Comparison of ENCODE assay signal across 8 cellular contexts in the genomic region with DNA sequence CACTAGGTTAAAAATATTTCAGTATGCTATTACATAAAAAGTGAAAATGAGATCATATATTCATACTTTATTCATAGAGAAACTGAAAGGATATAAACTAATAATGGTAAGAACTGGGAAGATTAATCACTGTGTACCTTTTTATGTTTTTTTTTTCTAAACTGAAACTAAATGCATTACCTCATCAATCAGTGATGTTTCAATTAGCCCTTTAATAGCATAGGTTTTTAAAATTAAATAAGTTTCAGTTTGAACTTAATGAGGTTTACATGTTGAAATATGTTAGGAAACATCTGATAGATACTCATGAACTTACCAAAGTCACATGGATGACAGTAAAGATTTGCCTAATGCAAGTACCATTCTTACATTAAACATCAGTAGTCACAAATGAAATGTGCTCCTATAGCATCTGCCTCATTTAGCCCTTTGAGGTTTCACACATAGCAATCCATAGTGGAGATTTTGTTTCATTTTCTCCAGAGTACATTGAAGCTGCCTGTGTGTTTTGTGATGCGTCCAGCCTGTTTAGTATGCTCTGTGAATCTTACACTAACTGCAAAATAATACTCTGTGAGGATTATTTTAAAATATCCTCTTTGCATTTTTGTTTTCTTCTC. TPM values are rescaled to one million over a fixed set of nuclear protein-coding genes. Genes with fewer than 3 reads are reported as not detected.
DNase-seq lines count a peak whose midpoint lies in the region; ATAC-seq and TF ChIP-seq lines count a peak whose summit lies in the region.

No MANE protein-coding gene starts in this region.

- TF ChIP-seq POLR2A in body of pancreas (IDR thresholded peaks at IDR 0.05): no peak

- no peak overlapping the region for H3K27ac Mint-ChIP-seq in endodermal cell

- TF ChIP-seq CTCF in body of pancreas (IDR thresholded peaks at IDR 0.05) (no peak), endodermal cell (conservative IDR thresholded peaks at IDR 0.05) (no peak), colonic mucosa (IDR thresholded peaks at IDR 0.05) (no peak)

- no peak overlapping the region for H3K9ac ChIP-seq in endodermal cell (ENCODE audit: extremely low read depth, low read length, poor library complexity, severe bottlenecking)
- no peak overlapping the region for H3K9ac ChIP-seq in colonic mucosa (ENCODE audit: low read depth in 2 of 2, low read length in 2 of 2)

- no peaks in the 10 kb centered on the region for H3K27me3 Mint-ChIP-seq in endodermal cell (ENCODE audit: insufficient read depth)

- H3K36me3 ChIP-seq in body of pancreas (replicated peaks in 1 of 2; ENCODE audit: insufficient read depth in 1 of 2, low read depth in 2 of 2): no peaks in the 10 kb centered on the region
- no peaks in the 10 kb centered on the region for H3K36me3 ChIP-seq in endodermal cell (ENCODE audit: control insufficient read depth, insufficient read depth, low read length)
- H3K36me3 ChIP-seq in colonic mucosa: no peaks in the 10 kb centered on the region

- H3K9me3 ChIP-seq in body of pancreas: no peaks in the 10 kb centered on the region
- H3K9me3 ChIP-seq in endodermal cell (ENCODE audit: control insufficient read depth, low read length): no peaks in the 10 kb centered on the region
- no peaks in the 10 kb centered on the region for H3K9me3 ChIP-seq in colonic mucosa

- ATAC-seq in GM18870 (IDR thresholded peaks at IDR 0.05; ENCODE audit: unreplicated experiment) (peak; percentile 42), HG03066 (IDR thresholded peaks at IDR 0.05; ENCODE audit: low read depth, unreplicated experiment) (peak; percentile 37), body of pancreas (peak; percentile 24), sciatic nerve (peak; percentile 26)

- H3K4me1 ChIP-seq in body of pancreas (peaks cover 18% of the 10 kb centered on the region), endodermal cell (ENCODE audit: control insufficient read depth, insufficient read depth, low read length) (no peaks in the 10 kb centered on the region), colonic mucosa (no peaks in the 10 kb centered on the region)

- H3K4me3 Mint-ChIP-seq in endodermal cell: no peak overlapping the region

- WGBS in body of pancreas, 2 donors: 53 to 92% methylated on average over 1 of the region's 1 CpG
- 100% methylated on average over 1 of the region's 1 CpG; no CpG with 5 or more reads in 1 of the 2 experiments for WGBS in endodermal cell (ENCODE audit: insufficient coverage in 1 of 2, insufficient read length in 1 of 2), 2 experiments

- H3K36me3 Mint-ChIP-seq in endodermal cell (ENCODE audit: low read depth): peaks cover 1% of the 10 kb centered on the region

- H3K9me3 Mint-ChIP-seq in endodermal cell: no peaks in the 10 kb centered on the region

- H3K27me3 ChIP-seq in body of pancreas (no peaks in the 10 kb centered on the region), endodermal cell (ENCODE audit: control insufficient read depth, insufficient read depth, low read length, poor library complexity, severe bottlenecking) (no peaks in the 10 kb centered on the region), colonic mucosa (no peaks in the 10 kb centered on the region)

- no peak overlapping the region for H3K4me3 ChIP-seq in body of pancreas
- no peak overlapping the region for H3K4me3 ChIP-seq in endodermal cell (ENCODE audit: low read length)
- H3K4me3 ChIP-seq in colonic mucosa: no peak overlapping the region

- DNase-seq in body of pancreas (no peak), sciatic nerve (ENCODE audit: low spot score) (no peak), endodermal cell (no peak), NCI-H524 treated with DMSO at 0.1 percent for 48 hours (lab: John Stamatoyannopoulos, UW) (no peak), colonic mucosa (no peak), anterior cingulate cortex (lab: John Stamatoyannopoulos, UW) (no peak)

- H3K4me1 Mint-ChIP-seq in endodermal cell: peaks cover 20% of the 10 kb centered on the region

- peak overlapping the region in 1 of 4 donors; percentile 60 for H3K27ac ChIP-seq in body of pancreas
- no peak overlapping the region for H3K27ac ChIP-seq in endodermal cell (ENCODE audit: low read depth, low read length)
- H3K27ac ChIP-seq in colonic mucosa: no peak overlapping the region

- intact Hi-C loops in body of pancreas (cut with DNase I) (no loop called here), sciatic nerve (cut with DNase I) (no loop called here), colonic mucosa (cut with DNase I) (no loop called here)

RNA-seq across cellular contexts. Expression of a gene that starts 8.9 kb away (rescaled TPM):
- 10 to 100 TPM; 11.7 to 11.9 TPM for total RNA-seq in body of pancreas
- total RNA-seq in sciatic nerve: 51.8 TPM
- total RNA-seq in endodermal cell: 10 to 100 TPM; 15.2 to 16.5 TPM
- polyA plus RNA-seq in endodermal cell (2013, experiment 1 of 2): 28.2 TPM
- polyA plus RNA-seq in endodermal cell (2013, experiment 2 of 2): 26.1 TPM
- total RNA-seq in colonic mucosa: 10 to 100 TPM; 25.5 to 32.2 TPM
